ENCODE assay signal across 31 cellular contexts in genomic region chr3:29593802-29594201, GRCh38.
"Had no signal": no experiment of that assay in that cellular context is flagged by ENCODE, and none has a peak within 500 bp of the region (broad histone marks: within the 10 kb centered on the region; RNA-seq: fewer than 3 reads in every experiment).

No MANE protein-coding gene starts in this region.

- H3K27me3 Mint-ChIP-seq: progenitor cell of endocrine pancreas; stimulated activated memory B cell treated with anti-CD40 and anti-IgM and Interleukin-4, amounts not matched to agents 10 μg/mL and 1 μg/mL and 100 μg/mL, for 72 hours; stimulated activated naive CD8-positive, alpha-beta T cell treated with anti-CD3 and anti-CD28 coated beads, Interleukin-15, amount 100 ng/mL, for 72 hours; type B pancreatic cell had no signal

- H2AFZ ChIP-seq: neural progenitor cell, parathyroid adenoma had no signal

- H3K27ac Mint-ChIP-seq: natural killer cell; nephron; neural progenitor cell; progenitor cell of endocrine pancreas; stimulated activated memory B cell treated with anti-CD40 and anti-IgM and Interleukin-4, amounts not matched to agents 10 μg/mL and 1 μg/mL and 100 μg/mL, for 72 hours; stimulated activated naive CD8-positive, alpha-beta T cell treated with anti-CD3 and anti-CD28 coated beads, Interleukin-15, amount 100 ng/mL, for 72 hours; type B pancreatic cell had no signal

- H3K4me3 ChIP-seq: neural progenitor cell, ovary, psoas muscle, skin epidermis, smooth muscle cell, spleen, suprapubic skin, testis, tibial artery, transverse colon, upper lobe of right lung, uterus had no signal

- H3K9me3 ChIP-seq: ovary, psoas muscle, spleen, suprapubic skin, testis, tibial artery, transverse colon, upper lobe of right lung, uterus had no signal

- H3K4me3 Mint-ChIP-seq: natural killer cell; nephron; neural progenitor cell; stimulated activated memory B cell treated with anti-CD40 and anti-IgM and Interleukin-4, amounts not matched to agents 10 μg/mL and 1 μg/mL and 100 μg/mL, for 72 hours; stimulated activated naive CD8-positive, alpha-beta T cell treated with anti-CD3 and anti-CD28 coated beads, Interleukin-15, amount 100 ng/mL, for 72 hours; type B pancreatic cell had no signal

- H3K27me3 ChIP-seq: neural progenitor cell, ovary, spleen, suprapubic skin, testis, tibial artery, transverse colon, upper lobe of right lung, uterus had no signal

- H3K36me3 Mint-ChIP-seq: natural killer cell; neural progenitor cell; stimulated activated memory B cell treated with anti-CD40 and anti-IgM and Interleukin-4, amounts not matched to agents 10 μg/mL and 1 μg/mL and 100 μg/mL, for 72 hours had no signal

- H3K4me1 Mint-ChIP-seq: natural killer cell; stimulated activated memory B cell treated with anti-CD40 and anti-IgM and Interleukin-4, amounts not matched to agents 10 μg/mL and 1 μg/mL and 100 μg/mL, for 72 hours; stimulated activated naive CD8-positive, alpha-beta T cell treated with anti-CD3 and anti-CD28 coated beads, Interleukin-15, amount 100 ng/mL, for 72 hours had no signal

- ATAC-seq: natural killer cell; psoas muscle; right cardiac atrium; sciatic nerve; stimulated activated memory B cell treated with anti-CD40 and anti-IgM and Interleukin-4, amounts not matched to agents 10 μg/mL and 1 μg/mL and 100 μg/mL, for 72 hours; stimulated activated naive CD8-positive, alpha-beta T cell treated with anti-CD3 and anti-CD28 coated beads, Interleukin-15, amount 100 ng/mL, for 72 hours; stimulated activated naive CD8-positive, alpha-beta T cell treated with anti-CD3 and anti-CD28 coated beads, Interleukin-15, Interleukin-2, amounts not matched to agents 100 U/mL and 50 U/mL, for 24 hours; upper lobe of right lung had no signal

- H3K27ac ChIP-seq: neural progenitor cell, ovary, parathyroid adenoma, psoas muscle, skin epidermis, spleen, suprapubic skin, testis, tibial artery, transverse colon, upper lobe of right lung, uterus had no signal

- H3K9ac ChIP-seq: neural progenitor cell, parathyroid adenoma had no signal

- H3K4me1 ChIP-seq: neural progenitor cell, parathyroid adenoma, psoas muscle, suprapubic skin, testis, transverse colon, upper lobe of right lung, uterus had no signal

- H3K36me3 ChIP-seq: neural progenitor cell, ovary, spleen, suprapubic skin, tibial artery, transverse colon, upper lobe of right lung, uterus had no signal

- H3K79me2 ChIP-seq: parathyroid adenoma had no signal

- DNase-seq: natural killer cell; occipital lobe; ovary; posterior cingulate gyrus; psoas muscle; right cardiac atrium; spleen; stimulated activated CD4-positive, alpha-beta T cell treated with anti-CD3 and anti-CD28 coated beads, Interleukin-12 subunit alpha, Interleukin-12 subunit beta, amount 100 ng/mL, for 4 hours; stimulated activated CD4-positive, alpha-beta T cell treated with anti-CD3 and anti-CD28 coated beads, Interleukin-1b, Interleukin-23, amount 100 ng/mL, for 48 hours; stimulated activated CD4-positive, alpha-beta T cell treated with anti-CD3 and anti-CD28 coated beads, Interleukin-4, amount 100 ng/mL, for 1 hour; stimulated activated CD4-positive, alpha-beta T cell treated with anti-CD3 and anti-CD28 coated beads, Interleukin-4, amount 100 ng/mL, for 4 hours; stimulated activated CD8-positive, alpha-beta memory T cell treated with anti-CD3 and anti-CD28 coated beads, Interleukin-4, amount 100 ng/mL, for 48 hours; stimulated activated naive CD4-positive, alpha-beta T cell; stimulated activated naive CD8-positive, alpha-beta T cell treated with anti-CD3 and anti-CD28 coated beads, Interleukin-15, amount 100 ng/mL, for 72 hours; stimulated activated naive CD8-positive, alpha-beta T cell treated with anti-CD3 and anti-CD28 coated beads, Interleukin-15, Interleukin-2, amounts not matched to agents 100 U/mL and 50 U/mL, for 24 hours; substantia nigra; testis; tibial artery; transverse colon; upper lobe of right lung; uterus had no signal

- H3K9me3 Mint-ChIP-seq: neural progenitor cell; stimulated activated memory B cell treated with anti-CD40 and anti-IgM and Interleukin-4, amounts not matched to agents 10 μg/mL and 1 μg/mL and 100 μg/mL, for 72 hours; stimulated activated naive CD8-positive, alpha-beta T cell treated with anti-CD3 and anti-CD28 coated beads, Interleukin-15, amount 100 ng/mL, for 72 hours had no signal

- H3K4me2 ChIP-seq: neural progenitor cell, smooth muscle cell had no signal
